ENCODE assay signal across 16 cellular contexts in the genomic region with DNA sequence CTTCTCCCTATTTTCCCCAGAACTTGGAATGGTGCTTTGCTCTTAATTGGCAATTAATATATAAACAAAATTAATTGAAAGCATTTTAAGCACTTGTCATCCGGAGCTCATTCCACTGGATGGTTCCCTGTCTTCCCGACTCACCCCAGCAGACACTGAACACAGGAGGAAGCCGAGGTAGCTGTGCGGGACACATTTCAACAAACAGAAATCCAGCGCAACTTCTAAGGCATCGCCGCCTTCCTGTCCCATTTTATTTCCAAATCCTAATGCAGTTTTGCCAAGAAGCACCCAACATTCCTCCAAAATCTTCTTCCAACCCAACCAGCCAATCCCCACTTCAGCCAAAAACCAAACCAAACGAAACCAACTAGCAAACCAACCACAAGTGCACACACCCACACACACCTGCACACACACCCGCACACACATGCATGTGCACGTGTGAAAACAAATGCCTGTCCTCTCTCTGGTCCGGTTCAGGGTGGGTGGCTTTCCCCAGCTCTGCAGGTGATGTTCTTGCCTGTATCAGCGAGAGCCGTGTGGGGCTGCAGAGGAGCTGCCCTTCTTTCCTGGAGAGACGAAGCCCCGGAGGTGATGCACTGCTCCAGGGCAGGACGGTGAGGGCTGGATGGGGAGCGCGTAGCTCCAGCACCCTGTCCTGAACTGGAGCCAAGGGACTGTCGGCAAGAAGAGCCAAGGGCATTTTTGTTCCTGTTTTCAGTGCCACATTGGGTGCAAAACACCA.
"Had no signal": no experiment of that assay in that cellular context is flagged by ENCODE, and none has a peak within 500 bp of the region (broad histone marks: within the 10 kb centered on the region; RNA-seq: fewer than 3 reads in every experiment).

No MANE protein-coding gene starts in this region.

- H3K27me3 ChIP-seq: gastrocnemius medialis, neural progenitor cell, right lobe of liver, tibial nerve, uterus had no signal

- ATAC-seq: esophagus mucosa; gastrocnemius medialis; left ventricle myocardium superior; psoas muscle; right lobe of liver; stimulated activated memory B cell treated with anti-CD40 and anti-IgM and Interleukin-4, amounts not matched to agents 10 μg/mL and 1 μg/mL and 100 μg/mL, for 72 hours; T-helper 17 cell had no signal

- H3K9me3 ChIP-seq: breast epithelium, gastrocnemius medialis, psoas muscle, right lobe of liver, tibial nerve, uterus had no signal

- H3K27ac ChIP-seq: breast epithelium, gastrocnemius medialis, neural progenitor cell, psoas muscle, right lobe of liver, tibial nerve, uterus had no signal

- H3K36me3 ChIP-seq: breast epithelium, gastrocnemius medialis, neural progenitor cell, right lobe of liver, tibial nerve, uterus had no signal

- H3K4me1 ChIP-seq: breast epithelium, gastrocnemius medialis, psoas muscle, right lobe of liver, tibial nerve, uterus had no signal

- H3K4me3 ChIP-seq: breast epithelium, gastrocnemius medialis, neural progenitor cell, psoas muscle, right lobe of liver, tibial nerve, uterus had no signal

- DNase-seq: activated CD4-positive, alpha-beta T cell treated with anti-CD3 and anti-CD28 coated beads, Interleukin-2, amount 50 U/mL, for 4 hours; activated naive CD4-positive, alpha-beta T cell treated with anti-CD3 and anti-CD28 coated beads for 36 hours; cerebellar nuclear complex; effector CD4-positive, alpha-beta T cell; gastrocnemius medialis; left ventricle myocardium superior; stimulated activated CD4-positive, alpha-beta T cell treated with anti-CD3 and anti-CD28 coated beads, Interleukin-4, amount 100 ng/mL, for 4 hours had no signal
